14 cellular contexts compared by ENCODE assay signal in the genomic region with DNA sequence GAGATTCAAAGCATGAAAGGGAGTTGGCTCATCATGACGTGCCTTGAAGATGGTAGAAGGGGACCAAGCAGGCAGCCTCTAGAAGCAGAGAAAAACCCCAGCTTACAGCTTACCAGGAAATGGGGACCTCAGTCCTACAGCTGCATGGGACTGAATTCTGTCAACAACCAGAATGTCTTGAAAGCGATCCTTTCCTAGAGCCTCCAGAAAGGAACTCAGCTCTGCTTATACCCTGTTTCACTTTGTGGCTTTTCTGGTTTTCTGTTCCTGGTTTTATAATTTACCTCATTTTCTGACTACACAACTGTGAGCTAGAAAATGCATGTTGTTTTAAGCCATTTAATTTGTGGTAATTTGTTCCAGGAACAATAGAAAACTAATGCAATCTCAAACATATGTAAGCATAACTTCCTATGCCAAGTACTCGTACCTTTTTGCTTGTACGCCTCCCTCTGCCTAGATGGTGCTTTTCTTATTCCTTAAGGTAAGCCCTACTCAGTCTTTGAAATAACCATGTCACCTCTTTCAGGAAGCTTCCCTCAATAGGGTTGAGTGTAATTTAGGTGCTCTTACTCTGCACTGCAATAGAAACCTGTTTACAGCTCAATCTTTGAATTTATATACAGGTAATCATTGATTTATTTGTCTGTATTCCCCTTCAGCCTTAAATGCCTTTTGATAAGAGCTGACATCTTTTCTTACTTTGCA.
DNase-seq lines count a peak whose midpoint lies in the region; ATAC-seq, FAIRE-seq and TF ChIP-seq lines count a peak whose summit lies in the region.
"Had no signal": no experiment of that assay in that cellular context is flagged by ENCODE, and none has a peak within 500 bp of the region (broad histone marks: within the 10 kb centered on the region; RNA-seq: fewer than 3 reads in every experiment).

No MANE protein-coding gene starts in this region.

- no peak for FAIRE-seq in H1 (lab: Jason Lieb, UNC)

- H3K36me3 ChIP-seq in H1 (ENCODE audit: control insufficient read depth in 2 of 4, insufficient read depth in 4 of 4, low read length in 3 of 4) (no peaks in the 10 kb centered on the region), mammary epithelial cell (ENCODE audit: insufficient read depth, low read length) (no peaks in the 10 kb centered on the region)
- H3K36me3 ChIP-seq: prostate gland had no signal

- H4K5ac ChIP-seq in H1 (ENCODE audit: insufficient read length, low read depth, low read length) = no peak overlapping the region

- H3K4me1 ChIP-seq in H1 (replicated peaks in 1 of 4; ENCODE audit: control insufficient read depth in 3 of 4, insufficient read depth in 4 of 4, low read length in 3 of 4) = no peaks in the 10 kb centered on the region
- no peaks in the 10 kb centered on the region for H3K4me1 ChIP-seq in mammary epithelial cell (ENCODE audit: insufficient read depth, low read length)
- H3K4me1 ChIP-seq: prostate gland had no signal

- no peak overlapping the region for H2BK20ac ChIP-seq in H1 (ENCODE audit: low read length)

- H4K91ac ChIP-seq in H1 (replicated peaks; ENCODE audit: insufficient read length, low read length) = no peak overlapping the region

- H3K18ac ChIP-seq in H1 (ENCODE audit: extremely low read depth, low read length) = no peak overlapping the region

- peak; percentile 87 for ATAC-seq in GM18909 (IDR thresholded peaks at IDR 0.05; ENCODE audit: poor library complexity, unreplicated experiment)
- ATAC-seq in GM21529 (IDR thresholded peaks at IDR 0.05; ENCODE audit: unreplicated experiment) = peak; percentile 97
- ATAC-seq in HG03066 (IDR thresholded peaks at IDR 0.05; ENCODE audit: low read depth, unreplicated experiment) = peak; percentile 83
- ATAC-seq: activated CD8-positive, alpha-beta memory T cell treated with anti-CD3 and anti-CD28 coated beads, Interleukin-2, amount 10 ng/mL, durations not matched to agents 7 days and 5 days; stimulated activated naive CD8-positive, alpha-beta T cell treated with anti-CD3 and anti-CD28 coated beads, Interleukin-15, amount 100 ng/mL, for 72 hours had no signal

- no peak for TF ChIP-seq EP300 in H1 (IDR thresholded peaks at IDR 0.05; ENCODE audit: borderline replicate concordance in 1 of 2, low read depth in 2 of 2, low read length in 2 of 2)

- in situ Hi-C loops in mammary epithelial cell (cut with MboI; ENCODE audit: low sequenced_read_pairs in 2 of 2) = no loop called here
- in situ Hi-C loops in GM13977 (cut with MboI; ENCODE audit: low pct_unique_long_range_greater_than_20kb, low sequenced_read_pairs, unreplicated experiment) = no loop called here

- no peak for TF ChIP-seq CTCF in H1 (IDR thresholded peaks at IDR 0.05; ENCODE audit: control extremely low read depth in 1 of 3, insufficient read depth in 1 of 3, low read depth in 1 of 3, low read length in 3 of 3)
- no peak for TF ChIP-seq CTCF in mammary epithelial cell (conservative IDR thresholded peaks at IDR 0.05 in 1 of 2, IDR thresholded peaks at IDR 0.05 in 1 of 2; ENCODE audit: extremely low read depth in 1 of 2, insufficient read depth in 1 of 2, low read depth in 1 of 2, low read length in 2 of 2)
- TF ChIP-seq CTCF in GM13977 (IDR thresholded peaks at IDR 0.05; ENCODE audit: extremely low read depth, insufficient read depth, missing control alignments) = no peak

- CTCF ChIA-PET in H1 (lab: Charles Lee; ENCODE audit: partially characterized antibody) = interaction anchor here (1.0 kb wide), 1 partner anchor 8 kb away, joined by 4 read pairs; no protein-coding TSS in a partner anchor
- CTCF ChIA-PET in HEK293T (lab: Yijun Ruan, JAX) = no interaction called here
- CTCF ChIA-PET in mammary epithelial cell (lab: Charles Lee; ENCODE audit: low non-redundant PET) = no interaction called here

- BruUV-seq in mammary epithelial cell (replicated peaks; lab: Mats Ljungman, UMichigan) = no TSS peak

- no peak overlapping the region for H3K14ac ChIP-seq in H1 (ENCODE audit: insufficient read length)

- H4K20me1 ChIP-seq in H1 (replicated peaks in 1 of 2; ENCODE audit: control insufficient read depth in 1 of 2, insufficient read depth in 2 of 2, low read length in 2 of 2) (no peaks in the 10 kb centered on the region), mammary epithelial cell (ENCODE audit: insufficient read depth, low read length) (no peaks in the 10 kb centered on the region)

- H2AFZ ChIP-seq in H1 (ENCODE audit: low read length) = 0 out of 2 replicates have a peak overlapping the region, but pooled peaks have one; percentile 33
- no peak overlapping the region for H2AFZ ChIP-seq in mammary epithelial cell (ENCODE audit: low read depth, low read length)

- H4K8ac ChIP-seq in H1 (ENCODE audit: extremely low read depth, insufficient read depth, low read length) = no peak overlapping the region

- no peaks in the 10 kb centered on the region for H3K23me2 ChIP-seq in H1 (ENCODE audit: low read depth, low read length)

- H3K27me3 ChIP-seq in H1 (replicated peaks in 1 of 4; ENCODE audit: control insufficient read depth in 3 of 4, extremely low read depth in 1 of 4, insufficient read depth in 3 of 4, low read length in 3 of 4) (no peaks in the 10 kb centered on the region), mammary epithelial cell (ENCODE audit: insufficient read depth, low read length) (no peaks in the 10 kb centered on the region)

- H3K9ac ChIP-seq in H1 (replicated peaks in 1 of 4; ENCODE audit: extremely low read depth in 1 of 4, low read depth in 3 of 4, low read length in 3 of 4) = no peak overlapping the region
- H3K9ac ChIP-seq in mammary epithelial cell (ENCODE audit: insufficient read depth, low read length) = no peak overlapping the region

- no peak for TF ChIP-seq RAD21 in H1 (IDR thresholded peaks at IDR 0.05 in 1 of 2, conservative IDR thresholded peaks at IDR 0.05 in 1 of 2; ENCODE audit: low read depth in 2 of 2, low read length in 2 of 2)

- no peak overlapping the region for H2AK5ac ChIP-seq in H1 (ENCODE audit: low read depth, low read length)

- H3K56ac ChIP-seq in H1 (replicated peaks; ENCODE audit: insufficient read length, low read depth, low read length) = no peak overlapping the region

- POLR2A ChIA-PET in H1 (lab: Charles Lee; ENCODE audit: partially characterized antibody) (no interaction called here), HEK293T (lab: Yijun Ruan, JAX) (no interaction called here)

- no peaks in the 10 kb centered on the region for H3K9me3 ChIP-seq in H1 (ENCODE audit: insufficient read depth in 2 of 2, low read depth in 1 of 2, low read length in 1 of 2)
- no peaks in the 10 kb centered on the region for H3K9me3 ChIP-seq in mammary epithelial cell (replicated peaks; ENCODE audit: insufficient read depth, low read length)
- H3K9me3 ChIP-seq: prostate gland had no signal

- H2BK15ac ChIP-seq in H1 (ENCODE audit: low read length) = no peak overlapping the region

- intact Hi-C loops in mammary epithelial cell (cut with micrococcal nuclease) = no loop called here

- H3K27ac ChIP-seq in H1 (ENCODE audit: low read depth, low read length) (no peak overlapping the region), mammary epithelial cell (ENCODE audit: insufficient read depth, low read depth, low read length) (no peak overlapping the region)
- H3K27ac ChIP-seq: prostate gland had no signal

- H3K4me3 ChIP-seq in H1 (ENCODE audit: extremely low read depth in 1 of 4, insufficient read depth in 2 of 4, low read depth in 3 of 4, low read length in 4 of 4) (no peak overlapping the region), mammary epithelial cell (replicated peaks in 1 of 3; ENCODE audit: insufficient read depth in 1 of 3, low read depth in 2 of 3, low read length in 3 of 3) (no peak overlapping the region)
- H3K4me3 ChIP-seq: prostate gland had no signal

- no peak overlapping the region for H2BK5ac ChIP-seq in H1 (ENCODE audit: low read depth, low read length)

- no peaks in the 10 kb centered on the region for H3K79me2 ChIP-seq in H1 (ENCODE audit: control insufficient read depth in 1 of 2, insufficient read depth in 2 of 2, low read length in 2 of 2)
- H3K79me2 ChIP-seq in mammary epithelial cell (ENCODE audit: insufficient read depth, low read length) = no peaks in the 10 kb centered on the region

- DNase-seq in H1 (ENCODE audit: low read depth in 1 of 2, low spot score in 2 of 2) (no peak), HEK293T (ENCODE audit: extremely low spot score) (no peak), mammary epithelial cell (no peak), GM13977 (ENCODE audit: low spot score) (no peak), NCI-H446 treated with DMSO at 0.1 percent for 48 hours (lab: John Stamatoyannopoulos, UW) (no peak)
- DNase-seq: activated CD8-positive, alpha-beta memory T cell treated with anti-CD3 and anti-CD28 coated beads, Interleukin-2, amount 10 ng/mL, durations not matched to agents 7 days and 5 days; CD8-positive, alpha-beta memory T cell; Karpas-422; NCI-H2227 treated with DMSO at 0.1 percent for 48 hours; stimulated activated naive CD8-positive, alpha-beta T cell treated with anti-CD3 and anti-CD28 coated beads, Interleukin-15, amount 100 ng/mL, for 72 hours had no signal

- 99% methylated on average over 4 of the region's 4 CpGs; no CpG with 5 or more reads in 1 of the 2 experiments for WGBS in H1 (ENCODE audit: extremely low coverage in 1 of 2, insufficient coverage in 1 of 2, insufficient read length in 1 of 2, insufficient replicate concordance in 2 of 2, low coverage in 1 of 2, low lambda C conversion rate in 2 of 2, missing lambda C conversion rate in 1 of 2), 2 experiments
- 76% methylated on average over 3 of the region's 4 CpGs for whole genome bisulfite sequencing in mammary epithelial cell (ENCODE audit: low coverage, missing lambda C conversion rate)

- H3K4ac ChIP-seq in H1 (replicated peaks; ENCODE audit: insufficient read length, low read depth, low read length) = no peak overlapping the region

- no peak for TF ChIP-seq POLR2A in H1 (IDR thresholded peaks at IDR 0.05; ENCODE audit: control extremely low read depth in 1 of 2, low read depth in 2 of 2, low read length in 2 of 2)

- dilution Hi-C loops in mammary epithelial cell (cut with HindIII; ENCODE audit: low sequenced_read_pairs) = no loop called here

- no peak overlapping the region for H3K23ac ChIP-seq in H1 (ENCODE audit: insufficient read length)

- H3K4me2 ChIP-seq in H1 (ENCODE audit: insufficient read depth in 1 of 2, low read depth in 2 of 2, low read length in 2 of 2) (no peak overlapping the region), mammary epithelial cell (ENCODE audit: insufficient read depth, low read depth, low read length) (no peak overlapping the region)

- no peak overlapping the region for H2BK12ac ChIP-seq in H1 (ENCODE audit: low read depth, low read length)

- H3K79me1 ChIP-seq in H1 (ENCODE audit: low read depth, low read length) = no peaks in the 10 kb centered on the region

- H2BK120ac ChIP-seq in H1 (replicated peaks; ENCODE audit: low read depth, low read length) = no peak overlapping the region

TF ChIP-seq in H1, 55 proteins besides CTCF, POLR2A, EP300 and RAD21 (continues in another document):
- TF ChIP-seq MAFK (IDR thresholded peaks at IDR 0.05; ENCODE audit: low read depth, low read length) (no peak), ZNF274 (IDR thresholded peaks at IDR 0.05; ENCODE audit: borderline replicate concordance, extremely low read depth, low read length) (no peak)

TF ChIP-seq in HEK293T, 16 proteins besides CTCF, POLR2A, EP300 and RAD21 (continues in another document):
- TF ChIP-seq ZNF384 (IDR thresholded peaks at IDR 0.05) (no peak), BHLHE40 (IDR thresholded peaks at IDR 0.05; ENCODE audit: borderline replicate concordance) (no peak), L3MBTL2 (conservative IDR thresholded peaks at IDR 0.05) (no peak)
